ENCODE assay signal across 17 cellular contexts in the genomic region with DNA sequence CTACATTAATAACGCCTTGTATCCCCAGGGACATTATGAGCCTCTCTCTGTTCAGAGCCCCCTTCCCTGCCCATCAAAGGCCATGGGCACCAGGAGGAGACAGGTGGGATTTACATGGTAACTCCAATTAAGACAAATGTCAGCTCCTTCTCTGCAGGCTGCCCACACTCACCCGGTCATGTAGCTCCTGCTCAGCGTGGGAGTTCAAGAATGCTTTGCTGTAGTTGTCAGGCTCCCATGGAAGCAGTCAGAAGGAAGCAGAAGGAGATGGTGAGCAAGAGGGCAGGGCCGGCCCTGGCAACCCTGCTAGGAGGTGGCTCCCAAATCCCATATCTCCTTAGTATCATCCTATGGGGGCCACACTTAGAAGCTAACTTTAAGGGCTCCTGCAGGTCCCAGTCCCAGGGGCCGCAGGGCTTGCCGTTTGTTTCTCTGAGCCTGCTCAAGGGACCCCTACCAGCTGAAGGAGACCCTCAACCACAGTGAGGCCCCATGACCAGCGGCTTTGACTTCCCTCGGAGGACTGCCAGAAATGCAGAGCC.
DNase-seq lines count a peak whose midpoint lies in the region; ATAC-seq and TF ChIP-seq lines count a peak whose summit lies in the region.
"Had no signal": no experiment of that assay in that cellular context is flagged by ENCODE, and none has a peak within 500 bp of the region (broad histone marks: within the 10 kb centered on the region; RNA-seq: fewer than 3 reads in every experiment).

No MANE protein-coding gene starts in this region.

- H3K4me3 ChIP-seq in AG10803 (ENCODE audit: low read length) (no peak overlapping the region), Karpas-422 (ENCODE audit: low read length) (0 out of 2 replicates have a peak overlapping the region, but pooled peaks have one; percentile 9), choroid plexus epithelial cell (ENCODE audit: low read depth, low read length) (no peak overlapping the region), stomach (no peak overlapping the region)

- H3K9me3 Mint-ChIP-seq in naive B cell = peaks cover 0 to 2% (median 0%) of the 10 kb centered on the region in 7 donors
- H3K9me3 Mint-ChIP-seq: CD14-positive monocyte had no signal

- peak overlapping the region in 4 of 6 donors; percentile 22 to 69 (median 42) for H3K27ac Mint-ChIP-seq in naive B cell
- H3K27ac Mint-ChIP-seq: CD14-positive monocyte had no signal

- H3K36me3 ChIP-seq in Karpas-422 (ENCODE audit: insufficient read depth, low read length) (no peaks in the 10 kb centered on the region), stomach (no peaks in the 10 kb centered on the region)

- H3K4me1 ChIP-seq in Karpas-422 (ENCODE audit: low read length) (peaks cover 66% of the 10 kb centered on the region), stomach (peaks cover 17 to 31% (median 28%) of the 10 kb centered on the region in 4 donors)

- no peaks in the 10 kb centered on the region for H4K20me1 ChIP-seq in Karpas-422 (ENCODE audit: insufficient read depth, low read depth, low read length)

- peak overlapping the region; percentile 34 for H3K9ac ChIP-seq in Karpas-422 (ENCODE audit: low read length)

- no peak overlapping the region for H2AFZ ChIP-seq in Karpas-422 (ENCODE audit: low read length)

- no peak for TF ChIP-seq EP300 in stomach (IDR thresholded peaks at IDR 0.05)

- no peaks in the 10 kb centered on the region for H3K36me3 Mint-ChIP-seq in naive B cell

- intact Hi-C loops in stomach (cut with DNase I; ENCODE audit: low total_unique reads) = no loop called here

- DNase-seq in AG10803 (ENCODE audit: low read depth) (peak; percentile 33), Karpas-422 (no peak), choroid plexus epithelial cell (ENCODE audit: low read depth) (peak; percentile 50), naive B cell (no peak), SHP77 (lab: John Stamatoyannopoulos, UW) (no peak), stomach (no peak), HT-29 (ENCODE audit: low spot score) (no peak)
- DNase-seq: COR-L47, DMS53, NCI-H1436 treated with DMSO at 0.1 percent for 48 hours, NCI-H2107, NCI-H510A treated with DMSO at 0.1 percent for 48 hours had no signal

- H3K9me2 ChIP-seq in Karpas-422 (replicated peaks; ENCODE audit: insufficient read depth, low read length) = no peaks in the 10 kb centered on the region

- no peaks in the 10 kb centered on the region for H3K79me2 ChIP-seq in Karpas-422 (ENCODE audit: low read length)

- H3K9me3 ChIP-seq in Karpas-422 (ENCODE audit: low read length) (no peaks in the 10 kb centered on the region), stomach (no peaks in the 10 kb centered on the region)

- 84 to 98% (median 95%) methylated on average over 8 of the region's 8 CpGs for WGBS in stomach, 5 donors

- H3K4me2 ChIP-seq in Karpas-422 (ENCODE audit: low read depth, low read length, poor library complexity, severe bottlenecking) = peak overlapping the region; percentile 37

- H3K4me1 Mint-ChIP-seq in naive B cell = peaks cover 37 to 52% (median 43%) of the 10 kb centered on the region in 3 donors

- TF ChIP-seq CTCF in AG10803 (conservative IDR thresholded peaks at IDR 0.05; ENCODE audit: low read length) (no peak), choroid plexus epithelial cell (conservative IDR thresholded peaks at IDR 0.05; ENCODE audit: low read depth, low read length) (no peak), stomach (IDR thresholded peaks at IDR 0.05) (no peak)

- no peaks in the 10 kb centered on the region for H3K27me3 ChIP-seq in Karpas-422 (ENCODE audit: low read length)
- no peaks in the 10 kb centered on the region for H3K27me3 ChIP-seq in stomach

- H3K27ac ChIP-seq in Karpas-422 (ENCODE audit: low read length) = peak overlapping the region; percentile 45
- H3K27ac ChIP-seq in stomach = no peak overlapping the region

- peaks cover 0 to 4% (median 0%) of the 10 kb centered on the region in 3 donors for H3K27me3 Mint-ChIP-seq in naive B cell

- H3K4me3 Mint-ChIP-seq in naive B cell = no peak overlapping the region
- H3K4me3 Mint-ChIP-seq: CD14-positive monocyte had no signal

- ATAC-seq in naive B cell (ENCODE audit: low read depth in 2 of 2) (no peak), GM21423 (IDR thresholded peaks at IDR 0.05; ENCODE audit: unreplicated experiment) (no peak)
- ATAC-seq: Panc1, Right ventricle myocardium inferior, SK-N-SH treated with all-trans-retinoic acid at 6 μM for 48 hours had no signal

- no peak for TF ChIP-seq POLR2A in stomach (IDR thresholded peaks at IDR 0.05)

Comparison
In these comparisons a context has a peak if more than half of its experiments do, and no peak if none do; other contexts are left out.
1. DNase-seq: peak in AG10803 (single experiment) and choroid plexus epithelial cell (single experiment); none in Karpas-422 (single experiment), naive B cell (single experiment), SHP77 (0 of 2), stomach (single experiment) and HT-29 (single experiment).